In genomic region chr20:37564388-37565133, GRCh38 we compare ENCODE assay signal across 9 cellular contexts. TPM values are rescaled to one million over a fixed set of nuclear protein-coding genes. Genes with fewer than 3 reads are reported as not detected.
DNase-seq lines count a peak whose midpoint lies in the region; ATAC-seq and TF ChIP-seq lines count a peak whose summit lies in the region.
"Had no signal": no experiment of that assay in that cellular context is flagged by ENCODE, and none has a peak within 500 bp of the region (broad histone marks: within the 10 kb centered on the region; RNA-seq: fewer than 3 reads in every experiment).

No MANE protein-coding gene starts in this region.

- peak; percentile 73 for ATAC-seq in activated CD8-positive, alpha-beta T cell treated with anti-CD3 and anti-CD28 coated beads, Interleukin-2, amount 10 ng/mL, durations not matched to agents 7 days and 5 days
- ATAC-seq in GM21447 (IDR thresholded peaks at IDR 0.05; ENCODE audit: unreplicated experiment) = no peak

- peaks cover 34% of the 10 kb centered on the region for H3K27me3 Mint-ChIP-seq in activated CD8-positive, alpha-beta T cell treated with anti-CD3 and anti-CD28 coated beads, Interleukin-2, amount 10 ng/mL, durations not matched to agents 7 days and 5 days (ENCODE audit: low read depth)

- no peaks in the 10 kb centered on the region for H3K79me1 ChIP-seq in neuronal stem cell (ENCODE audit: low read depth, low read length)

- H3K4me1 Mint-ChIP-seq in activated CD8-positive, alpha-beta T cell treated with anti-CD3 and anti-CD28 coated beads, Interleukin-2, amount 10 ng/mL, durations not matched to agents 7 days and 5 days (ENCODE audit: low read depth) = no peaks in the 10 kb centered on the region

- H3K9me3 ChIP-seq in neuronal stem cell (replicated peaks in 1 of 2; ENCODE audit: control insufficient read depth in 2 of 2, insufficient read depth in 1 of 2, low read depth in 1 of 2, low read length in 2 of 2) = no peaks in the 10 kb centered on the region

- peak; percentile 28 for DNase-seq in GM12865 (ENCODE audit: low read depth)
- DNase-seq in NCI-H2227 treated with DMSO at 0.1 percent for 48 hours (lab: John Stamatoyannopoulos, UW) = peak; percentile 60
- DNase-seq in activated CD8-positive, alpha-beta T cell treated with anti-CD3 and anti-CD28 coated beads, Interleukin-2, amount 10 ng/mL, durations not matched to agents 7 days and 5 days = peak; percentile 50
- peak; percentile 18 for DNase-seq in fibroblast of pulmonary artery (ENCODE audit: low read depth)
- DNase-seq in neuronal stem cell (ENCODE audit: low spot score) = peak; percentile 62
- no peak for DNase-seq in NCI-H1048 (lab: John Stamatoyannopoulos, UW)

- no peaks in the 10 kb centered on the region for H3K36me3 Mint-ChIP-seq in activated CD8-positive, alpha-beta T cell treated with anti-CD3 and anti-CD28 coated beads, Interleukin-2, amount 10 ng/mL, durations not matched to agents 7 days and 5 days (ENCODE audit: low read depth)

- H3K9me3 Mint-ChIP-seq in activated CD8-positive, alpha-beta T cell treated with anti-CD3 and anti-CD28 coated beads, Interleukin-2, amount 10 ng/mL, durations not matched to agents 7 days and 5 days (ENCODE audit: insufficient read depth) = no peaks in the 10 kb centered on the region

- H3K4ac ChIP-seq in neuronal stem cell (ENCODE audit: low read length) = no peak overlapping the region

- no peak overlapping the region for H2BK120ac ChIP-seq in neuronal stem cell (ENCODE audit: low read depth, low read length)

- peak; percentile 97 for TF ChIP-seq CTCF in 22Rv1 (IDR thresholded peaks at IDR 0.05)
- TF ChIP-seq CTCF in GM12865 (IDR thresholded peaks at IDR 0.05; ENCODE audit: insufficient read depth, low read depth, low read length, missing control alignments) = peak; percentile 93
- peak; percentile 76 for TF ChIP-seq CTCF in fibroblast of pulmonary artery (IDR thresholded peaks at IDR 0.05; ENCODE audit: low read length, missing control alignments)

- no peak overlapping the region for H3K14ac ChIP-seq in neuronal stem cell (ENCODE audit: low read length)

- no peak overlapping the region for H2BK5ac ChIP-seq in neuronal stem cell (ENCODE audit: low read length)

- peaks cover 0 to 27% (median 0%) of the 10 kb centered on the region in 3 experiments for H3K27me3 ChIP-seq in neuronal stem cell (ENCODE audit: control insufficient read depth in 3 of 3, insufficient read depth in 3 of 3, low read depth in 1 of 3, low read length in 3 of 3)

- H3K27ac Mint-ChIP-seq in activated CD8-positive, alpha-beta T cell treated with anti-CD3 and anti-CD28 coated beads, Interleukin-2, amount 10 ng/mL, durations not matched to agents 7 days and 5 days = no peak overlapping the region

- H4K91ac ChIP-seq in neuronal stem cell (ENCODE audit: low read depth, low read length, poor library complexity) = no peak overlapping the region

- peak overlapping the region; percentile 80 for H2AFZ ChIP-seq in neuronal stem cell (ENCODE audit: low read length)

- peak overlapping the region; percentile 73 for H2AK5ac ChIP-seq in neuronal stem cell (ENCODE audit: low read depth, low read length)

- H3K23ac ChIP-seq in neuronal stem cell (ENCODE audit: low read depth, low read length, poor library complexity) = no peak overlapping the region

- no peak overlapping the region for H3K4me3 Mint-ChIP-seq in activated CD8-positive, alpha-beta T cell treated with anti-CD3 and anti-CD28 coated beads, Interleukin-2, amount 10 ng/mL, durations not matched to agents 7 days and 5 days

- H3K4me3 ChIP-seq in GM12865 (ENCODE audit: low read depth, low read length) (no peak overlapping the region), fibroblast of pulmonary artery (replicated peaks; ENCODE audit: low read depth, low read length) (no peak overlapping the region), neuronal stem cell (ENCODE audit: low read length in 2 of 2) (no peak overlapping the region)

- WGBS in neuronal stem cell (ENCODE audit: extremely low coverage in 2 of 2, insufficient read length in 2 of 2, insufficient replicate concordance in 1 of 2), 2 donors = no CpG with 5 or more reads among the region's 34 CpGs

- no peaks in the 10 kb centered on the region for H3K36me3 ChIP-seq in neuronal stem cell (replicated peaks in 1 of 2; ENCODE audit: control insufficient read depth in 2 of 2, insufficient read depth in 2 of 2, low read length in 2 of 2)

- H2BK12ac ChIP-seq in neuronal stem cell (ENCODE audit: low read length) = no peak overlapping the region

- H3K18ac ChIP-seq in neuronal stem cell (ENCODE audit: low read length) = peak overlapping the region; percentile 29

- no peak overlapping the region for H4K8ac ChIP-seq in neuronal stem cell (ENCODE audit: low read depth, low read length)

- peak overlapping the region; percentile 24 for H2BK15ac ChIP-seq in neuronal stem cell (ENCODE audit: low read length)

- POLR2A ChIA-PET in activated CD8-positive, alpha-beta T cell treated with anti-CD3 and anti-CD28 coated beads, Interleukin-2, amount 10 ng/mL, durations not matched to agents 7 days and 5 days (lab: Charles Lee) = no interaction called here

- CTCF ChIA-PET in activated CD8-positive, alpha-beta T cell treated with anti-CD3 and anti-CD28 coated beads, Interleukin-2, amount 10 ng/mL, durations not matched to agents 7 days and 5 days (lab: Charles Lee) = interaction anchor here (0.6 to 2.4 kb wide), 7 partner anchors 10 to 657 kb away, joined by 3 to 14 read pairs (median 4); no protein-coding TSS in a partner anchor

- H3K4me2 ChIP-seq in neuronal stem cell (ENCODE audit: insufficient read depth, low read length, poor library complexity, severe bottlenecking) = no peak overlapping the region

- H3K4me1 ChIP-seq in neuronal stem cell (ENCODE audit: control insufficient read depth in 2 of 2, insufficient read depth in 1 of 2, low read depth in 1 of 2, low read length in 2 of 2) = peaks cover 17 to 24% of the 10 kb centered on the region in 2 donors

- H3K27ac ChIP-seq in 22Rv1 = no peak overlapping the region
- no peak overlapping the region for H3K27ac ChIP-seq in neuronal stem cell (replicated peaks; ENCODE audit: low read length)
- H3K27ac ChIP-seq: epithelial cell of prostate had no signal

- no peak overlapping the region for H3K9ac ChIP-seq in neuronal stem cell (ENCODE audit: low read depth, low read length, poor library complexity)

RNA-seq across cellular contexts. Expression of gene BLCAP, which starts 36.9 kb away (rescaled TPM):
- 10 to 100 TPM; 33.2 to 34.6 TPM for total RNA-seq in activated CD8-positive, alpha-beta T cell treated with anti-CD3 and anti-CD28 coated beads, Interleukin-2, amount 10 ng/mL, durations not matched to agents 7 days and 5 days
- polyA plus RNA-seq in neuronal stem cell (2013, experiment 1 of 2) = 49.1 TPM
- 48.5 TPM for polyA plus RNA-seq in neuronal stem cell (2013, experiment 2 of 2)

RNA-seq across cellular contexts. Expression of gene NNAT, which starts 43.5 kb away (rescaled TPM):
- total RNA-seq in activated CD8-positive, alpha-beta T cell treated with anti-CD3 and anti-CD28 coated beads, Interleukin-2, amount 10 ng/mL, durations not matched to agents 7 days and 5 days = under 1 TPM in 1 of 2 experiments, not detected in 1; 0.32 TPM
- polyA plus RNA-seq in neuronal stem cell (2013, experiment 1 of 2) = 549 TPM
- 523 TPM for polyA plus RNA-seq in neuronal stem cell (2013, experiment 2 of 2)
